In genomic region chr7:20331912-20332317, GRCh38 we compare ENCODE assay signal across 8 cellular contexts. TPM values are rescaled to one million over a fixed set of nuclear protein-coding genes. Genes with fewer than 3 reads are reported as not detected.
DNase-seq lines count a peak whose midpoint lies in the region; ATAC-seq and TF ChIP-seq lines count a peak whose summit lies in the region.

No MANE protein-coding gene starts in this region.

- CTCF ChIA-PET in activated B cell treated with CpG ODN at 0.5 μM for 24 hours (lab: Charles Lee), result interaction anchor here (0.9 kb wide), 2 partner anchors 24 to 623 kb away, joined by 3 to 4 read pairs; partner anchors contain the start of gene POLR1F

- no peak overlapping the region for H3K27ac ChIP-seq in spleen

- ATAC-seq in activated B cell treated with CpG ODN at 0.5 μM for 24 hours (ENCODE audit: low read depth) (no peak), HG03565 (IDR thresholded peaks at IDR 0.05; ENCODE audit: unreplicated experiment) (no peak), GM18909 (IDR thresholded peaks at IDR 0.05; ENCODE audit: poor library complexity, unreplicated experiment) (no peak)

- H3K4me1 Mint-ChIP-seq in activated B cell treated with CpG ODN at 0.5 μM for 24 hours, result peaks cover 37% of the 10 kb centered on the region

- DNase-seq in HT-29 (ENCODE audit: low spot score) (peak; percentile 66), activated B cell treated with CpG ODN at 0.5 μM for 24 hours (no peak), spleen (no peak)
- no peak for DNase-seq in activated CD4-positive, CD25-positive, alpha-beta regulatory T cell treated with anti-CD3 and anti-CD28 coated beads, Interleukin-2, amount 50 U/mL, for 72 hours
- DNase-seq in activated CD4-positive, alpha-beta T cell treated with anti-CD3 and anti-CD28 coated beads for 1 hour, result no peak

- POLR2A ChIA-PET in activated B cell treated with CpG ODN at 0.5 μM for 24 hours (lab: Charles Lee), result no interaction called here

- peaks cover 8% of the 10 kb centered on the region for H3K36me3 Mint-ChIP-seq in activated B cell treated with CpG ODN at 0.5 μM for 24 hours (ENCODE audit: low read depth)

- TF ChIP-seq POLR2A in spleen (IDR thresholded peaks at IDR 0.05), result no peak

- H3K27ac Mint-ChIP-seq in activated B cell treated with CpG ODN at 0.5 μM for 24 hours, result no peak overlapping the region

- intact Hi-C loops in activated B cell treated with CpG ODN at 0.5 μM for 24 hours (cut with micrococcal nuclease), result loop anchor here (2.0 to 5.0 kb wide), 5 partner anchors 107 to 667 kb away; partner anchors contain the start of gene POLR1F
- intact Hi-C loops in spleen (cut with DNase I; ENCODE audit: low total_unique reads), result no loop called here

- WGBS in spleen, 5 donors, result 31 to 50% (median 49%) methylated on average over 9 of the region's 9 CpGs

- H3K27me3 ChIP-seq in spleen (replicated peaks in 1 of 7), result peaks cover 0 to 81% (median 29%) of the 10 kb centered on the region in 7 donors

- peak overlapping the region; percentile 52 for H3K4me3 ChIP-seq in iPS-11a (ENCODE audit: low read depth, low read length)
- H3K4me3 ChIP-seq in spleen, result peak overlapping the region in 7 of 8 donors; percentile 49 to 78 (median 54)

- no peaks in the 10 kb centered on the region for H3K9me3 ChIP-seq in spleen

- no peaks in the 10 kb centered on the region for H3K9me3 Mint-ChIP-seq in activated B cell treated with CpG ODN at 0.5 μM for 24 hours

- peaks cover 8% of the 10 kb centered on the region for H3K27me3 Mint-ChIP-seq in activated B cell treated with CpG ODN at 0.5 μM for 24 hours

- H3K36me3 ChIP-seq in spleen, result no peaks in the 10 kb centered on the region

- peak overlapping the region; percentile 95 for H3K4me3 Mint-ChIP-seq in activated B cell treated with CpG ODN at 0.5 μM for 24 hours

- peaks cover 0 to 33% (median 24%) of the 10 kb centered on the region in 6 donors for H3K4me1 ChIP-seq in spleen

- TF ChIP-seq CTCF in activated B cell treated with CpG ODN at 0.5 μM for 24 hours (IDR thresholded peaks at IDR 0.05) (no peak), spleen (IDR thresholded peaks at IDR 0.05 in 8 of 11, conservative IDR thresholded peaks at IDR 0.05 in 3 of 11) (no peak)

RNA-seq across cellular contexts. Expression of gene ITGB8, which starts 1.2 kb away (rescaled TPM):
- total RNA-seq in HT-29 (2014; rRNA removed; shearing (Covaris generic)), result 24.4 and 25.4 TPM in 2 replicates
- total RNA-seq in activated B cell treated with CpG ODN at 0.5 μM for 24 hours, result 0.75 and 1.3 TPM in 2 replicates
- 1 to 10 TPM in 1 of 7 donors, under 1 TPM in 6; 0.11 to 1.0 (median 0.38) TPM for total RNA-seq in spleen
- 1 to 10 TPM in 1 of 3 donors, under 1 TPM in 2; 0.11 to 1.1 (median 0.18) TPM for polyA plus RNA-seq in spleen

Comparison
In these comparisons a context has a peak if more than half of its experiments do, and no peak if none do; other contexts are left out.
1. RNA of gene ITGB8, which starts 1.2 kb away (total RNA-seq): 24.4 to 25.4 TPM in HT-29; 0.75 to 1.3 TPM in activated B cell treated with CpG ODN at 0.5 μM for 24 hours and 0.11 to 1.0 TPM in spleen; every median in the first group is over 10 times any median in the second.